Comparison of ENCODE assay signal across 8 cellular contexts in the genomic region with DNA sequence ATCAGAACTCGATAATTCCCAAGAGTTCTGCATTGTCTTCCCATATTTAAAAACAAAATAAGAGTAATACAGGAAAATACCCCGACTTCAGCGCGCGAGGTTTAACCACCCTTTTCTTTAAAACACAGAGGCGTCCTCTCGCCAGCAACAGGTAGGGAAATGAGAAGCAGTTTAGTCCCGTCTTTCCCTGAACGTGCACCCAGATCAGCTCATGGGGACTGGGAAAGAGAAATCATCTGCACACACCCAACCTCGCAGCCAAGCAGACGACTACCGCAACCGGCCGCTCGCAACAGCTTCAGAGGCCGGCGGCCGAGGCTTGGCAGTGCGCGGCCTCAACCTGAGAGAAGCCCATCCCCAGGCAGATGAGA. TPM values are rescaled to one million over a fixed set of nuclear protein-coding genes. Genes with fewer than 3 reads are reported as not detected.
DNase-seq lines count a peak whose midpoint lies in the region; ATAC-seq and TF ChIP-seq lines count a peak whose summit lies in the region.

No MANE protein-coding gene starts in this region.

- TF ChIP-seq CTCF in fibroblast of the aortic adventitia (IDR thresholded peaks at IDR 0.05; ENCODE audit: insufficient read depth, low read length), result no peak
- TF ChIP-seq CTCF in psoas muscle (IDR thresholded peaks at IDR 0.05), result no peak

- no peaks in the 10 kb centered on the region for H3K27me3 ChIP-seq in psoas muscle (ENCODE audit: insufficient read depth in 3 of 3, low read length in 2 of 3)

- intact Hi-C loops in psoas muscle (cut with DNase I), result loop anchor here (5.0 to 10.0 kb wide), 2 partner anchors 187 to 260 kb away; a partner anchor contains a TSS

- H3K9me3 ChIP-seq in SK-N-MC (ENCODE audit: low read depth, low read length) (no peaks in the 10 kb centered on the region), psoas muscle (no peaks in the 10 kb centered on the region)

- peak in 2 of 4 donors; percentile 60 to 74 for ATAC-seq in psoas muscle
- no peak for ATAC-seq in GM18511 (IDR thresholded peaks at IDR 0.05; ENCODE audit: unreplicated experiment)

- peak overlapping the region; percentile 89 for H3K9ac ChIP-seq in SK-N-MC (ENCODE audit: insufficient read length)

- peak overlapping the region; percentile 19; the same call in 1 of the 2 replicates for H3K27ac ChIP-seq in SK-N-MC
- peak overlapping the region; percentile 99 for H3K27ac ChIP-seq in psoas muscle

- 0% methylated on average over 20 of the region's 20 CpGs for WGBS in psoas muscle, 3 donors

- peaks cover 15% of the 10 kb centered on the region for H3K36me3 ChIP-seq in SK-N-MC (ENCODE audit: insufficient read depth, low read length)
- H3K36me3 ChIP-seq in psoas muscle (ENCODE audit: insufficient read depth in 1 of 2, low read depth in 1 of 2), result peaks cover 0 to 11% of the 10 kb centered on the region in 2 donors

- DNase-seq in NCI-H82 (lab: John Stamatoyannopoulos, UW), result peak; percentile 70
- no peak for DNase-seq in NCI-H82 treated with DMSO at 0.1 percent for 48 hours (lab: John Stamatoyannopoulos, UW; ENCODE audit: unreplicated experiment)
- no peak for DNase-seq in SK-N-MC (ENCODE audit: low read depth, low spot score)
- DNase-seq in fibroblast of the aortic adventitia (ENCODE audit: low read depth), result no peak
- no peak for DNase-seq in psoas muscle
- no peak for DNase-seq in LoVo (ENCODE audit: low spot score)
- no peak for DNase-seq in stimulated activated CD4-positive, alpha-beta T cell treated with anti-CD3 and anti-CD28 coated beads, Interleukin-2, amount 100 ng/mL, for 48 hours

- H3K4me3 ChIP-seq in SK-N-MC, result peak overlapping the region; percentile 86
- H3K4me3 ChIP-seq in fibroblast of the aortic adventitia (ENCODE audit: low read depth, low read length), result peak overlapping the region; percentile 99
- peak overlapping the region; percentile 88 for H3K4me3 ChIP-seq in psoas muscle

- peaks cover 34% of the 10 kb centered on the region for H3K4me1 ChIP-seq in psoas muscle

RNA-seq across cellular contexts. Expression of a gene that starts 0.7 kb away (rescaled TPM):
- total RNA-seq in fibroblast of the aortic adventitia (ENCODE audit: low replicate concordance), result 49.7 and 131 TPM in 2 replicates
- total RNA-seq in psoas muscle, result 10 to 100 TPM; 15.1 to 29.4 (median 20.6) TPM
- 10 to 100 TPM in 2 of 3 donors, 1 to 10 TPM in 1; 8.8 to 23.7 (median 17.6) TPM for polyA plus RNA-seq in psoas muscle

RNA-seq across cellular contexts. Expression of a gene that starts 34.9 kb away (rescaled TPM):
- total RNA-seq in fibroblast of the aortic adventitia (ENCODE audit: low replicate concordance), result 0.08 and 1.7 TPM in 2 replicates
- 100 to 1,000 TPM; 216 to 376 (median 312) TPM for total RNA-seq in psoas muscle
- 100 to 1,000 TPM in 1 of 3 donors, 10 to 100 TPM in 2; 24.3 to 117 (median 97.4) TPM for polyA plus RNA-seq in psoas muscle

Comparison
In these comparisons a context has a peak if more than half of its experiments do, and no peak if none do; other contexts are left out.
1. RNA of a gene that starts 34.9 kb away (total RNA-seq): 216 to 376 TPM in psoas muscle; 0.08 to 1.7 TPM in fibroblast of the aortic adventitia; every median in the first group is over 10 times any median in the second.
2. Peak in every context shown above with its lines, with median percentiles within 50 percentile points of each other: H3K4me3 ChIP-seq.